In genomic region chr22:41445171-41446056, GRCh38 we compare ENCODE assay signal across 1 cellular context.
TF ChIP-seq lines count a peak whose summit lies in the region.

No MANE protein-coding gene starts in this region.

TF ChIP-seq in HepG2, 621 proteins besides CTCF, POLR2A, EP300 and RAD21 (continued from another document and continues in another):
- no peak for TF ChIP-seq RNF219 (CRISPR knock-in tag; IDR thresholded peaks at IDR 0.05)
- TF ChIP-seq KDM2A (CRISPR knock-in tag; IDR thresholded peaks at IDR 0.05; ENCODE audit: borderline replicate concordance, low read depth) = no peak
- TF ChIP-seq POLR2G (IDR thresholded peaks at IDR 0.05; ENCODE audit: low read depth, low read length) = no peak
- TF ChIP-seq PRDM10 (CRISPR knock-in tag; IDR thresholded peaks at IDR 0.05; ENCODE audit: low read depth) = no peak
- TF ChIP-seq ZNF672 (CRISPR knock-in tag; IDR thresholded peaks at IDR 0.05) = no peak
- TF ChIP-seq, protein P1, sequence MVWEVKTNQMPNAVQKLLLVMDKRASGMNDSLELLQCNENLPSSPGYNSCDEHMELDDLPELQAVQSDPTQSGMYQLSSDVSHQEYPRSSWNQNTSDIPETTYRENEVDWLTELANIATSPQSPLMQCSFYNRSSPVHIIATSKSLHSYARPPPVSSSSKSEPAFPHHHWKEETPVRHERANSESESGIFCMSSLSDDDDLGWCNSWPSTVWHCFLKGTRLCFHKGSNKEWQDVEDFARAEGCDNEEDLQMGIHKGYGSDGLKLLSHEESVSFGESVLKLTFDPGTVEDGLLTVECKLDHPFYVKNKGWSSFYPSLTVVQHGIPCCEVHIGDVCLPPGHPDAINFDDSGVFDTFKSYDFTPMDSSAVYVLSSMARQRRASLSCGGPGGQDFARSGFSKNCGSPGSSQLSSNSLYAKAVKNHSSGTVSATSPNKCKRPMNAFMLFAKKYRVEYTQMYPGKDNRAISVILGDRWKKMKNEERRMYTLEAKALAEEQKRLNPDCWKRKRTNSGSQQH (CRISPR knock-in tag; IDR thresholded peaks at IDR 0.05; ENCODE audit: low read depth) = no peak
- TF ChIP-seq GLMP (CRISPR knock-in tag; IDR thresholded peaks at IDR 0.05; ENCODE audit: borderline replicate concordance) = no peak
- no peak for TF ChIP-seq ZNF781 (CRISPR knock-in tag; IDR thresholded peaks at IDR 0.05; ENCODE audit: borderline replicate concordance, not compliant biosample characterization)
- TF ChIP-seq ZNF75D (CRISPR knock-in tag; IDR thresholded peaks at IDR 0.05; ENCODE audit: borderline replicate concordance) = no peak
- no peak for TF ChIP-seq NFYB (CRISPR knock-in tag; IDR thresholded peaks at IDR 0.05)
- TF ChIP-seq ZNF282 (IDR thresholded peaks at IDR 0.05; ENCODE audit: partially characterized antibody) = no peak
- TF ChIP-seq NPAS2 (CRISPR knock-in tag; IDR thresholded peaks at IDR 0.05; ENCODE audit: borderline replicate concordance) = no peak
- TF ChIP-seq, protein P2, sequence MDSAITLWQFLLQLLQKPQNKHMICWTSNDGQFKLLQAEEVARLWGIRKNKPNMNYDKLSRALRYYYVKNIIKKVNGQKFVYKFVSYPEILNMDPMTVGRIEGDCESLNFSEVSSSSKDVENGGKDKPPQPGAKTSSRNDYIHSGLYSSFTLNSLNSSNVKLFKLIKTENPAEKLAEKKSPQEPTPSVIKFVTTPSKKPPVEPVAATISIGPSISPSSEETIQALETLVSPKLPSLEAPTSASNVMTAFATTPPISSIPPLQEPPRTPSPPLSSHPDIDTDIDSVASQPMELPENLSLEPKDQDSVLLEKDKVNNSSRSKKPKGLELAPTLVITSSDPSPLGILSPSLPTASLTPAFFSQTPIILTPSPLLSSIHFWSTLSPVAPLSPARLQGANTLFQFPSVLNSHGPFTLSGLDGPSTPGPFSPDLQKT (CRISPR knock-in tag; IDR thresholded peaks at IDR 0.05; ENCODE audit: borderline replicate concordance) = no peak
- no peak for TF ChIP-seq NKX3-1 (CRISPR knock-in tag; IDR thresholded peaks at IDR 0.05)
- TF ChIP-seq ZNF136 (CRISPR knock-in tag; IDR thresholded peaks at IDR 0.05; ENCODE audit: low read depth) = no peak
- no peak for TF ChIP-seq ONECUT2 (CRISPR knock-in tag; IDR thresholded peaks at IDR 0.05)
- TF ChIP-seq ZNF274 (CRISPR knock-in tag; IDR thresholded peaks at IDR 0.05) = no peak
- TF ChIP-seq ZBED4 (CRISPR knock-in tag; IDR thresholded peaks at IDR 0.05; ENCODE audit: borderline replicate concordance) = no peak
- peak; percentile 40; the same call in 1 of the 2 replicates for TF ChIP-seq KDM5A (IDR thresholded peaks at IDR 0.05; ENCODE audit: borderline replicate concordance, low read length)
- no peak for TF ChIP-seq LBX2 (CRISPR knock-in tag; IDR thresholded peaks at IDR 0.05; ENCODE audit: borderline replicate concordance)
- TF ChIP-seq CREBL2 (CRISPR knock-in tag; IDR thresholded peaks at IDR 0.05; ENCODE audit: borderline replicate concordance) = no peak
- TF ChIP-seq ZNF879 (CRISPR knock-in tag; IDR thresholded peaks at IDR 0.05) = 0 out of 2 replicates have a peak, but pooled peaks have one; percentile 22
- TF ChIP-seq, protein P3, sequence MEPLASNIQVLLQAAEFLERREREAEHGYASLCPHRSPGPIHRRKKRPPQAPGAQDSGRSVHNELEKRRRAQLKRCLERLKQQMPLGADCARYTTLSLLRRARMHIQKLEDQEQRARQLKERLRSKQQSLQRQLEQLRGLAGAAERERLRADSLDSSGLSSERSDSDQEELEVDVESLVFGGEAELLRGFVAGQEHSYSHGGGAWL (CRISPR knock-in tag; IDR thresholded peaks at IDR 0.05) = no peak
- no peak for TF ChIP-seq ZNF674 (CRISPR knock-in tag; IDR thresholded peaks at IDR 0.05; ENCODE audit: low read depth)
- TF ChIP-seq ARNT2 (CRISPR knock-in tag; IDR thresholded peaks at IDR 0.05; ENCODE audit: low read depth) = 0 out of 2 replicates have a peak, but pooled peaks have one; percentile 13
- no peak for TF ChIP-seq MTF2 (CRISPR knock-in tag; IDR thresholded peaks at IDR 0.05; ENCODE audit: borderline replicate concordance)
- TF ChIP-seq, protein P4, sequence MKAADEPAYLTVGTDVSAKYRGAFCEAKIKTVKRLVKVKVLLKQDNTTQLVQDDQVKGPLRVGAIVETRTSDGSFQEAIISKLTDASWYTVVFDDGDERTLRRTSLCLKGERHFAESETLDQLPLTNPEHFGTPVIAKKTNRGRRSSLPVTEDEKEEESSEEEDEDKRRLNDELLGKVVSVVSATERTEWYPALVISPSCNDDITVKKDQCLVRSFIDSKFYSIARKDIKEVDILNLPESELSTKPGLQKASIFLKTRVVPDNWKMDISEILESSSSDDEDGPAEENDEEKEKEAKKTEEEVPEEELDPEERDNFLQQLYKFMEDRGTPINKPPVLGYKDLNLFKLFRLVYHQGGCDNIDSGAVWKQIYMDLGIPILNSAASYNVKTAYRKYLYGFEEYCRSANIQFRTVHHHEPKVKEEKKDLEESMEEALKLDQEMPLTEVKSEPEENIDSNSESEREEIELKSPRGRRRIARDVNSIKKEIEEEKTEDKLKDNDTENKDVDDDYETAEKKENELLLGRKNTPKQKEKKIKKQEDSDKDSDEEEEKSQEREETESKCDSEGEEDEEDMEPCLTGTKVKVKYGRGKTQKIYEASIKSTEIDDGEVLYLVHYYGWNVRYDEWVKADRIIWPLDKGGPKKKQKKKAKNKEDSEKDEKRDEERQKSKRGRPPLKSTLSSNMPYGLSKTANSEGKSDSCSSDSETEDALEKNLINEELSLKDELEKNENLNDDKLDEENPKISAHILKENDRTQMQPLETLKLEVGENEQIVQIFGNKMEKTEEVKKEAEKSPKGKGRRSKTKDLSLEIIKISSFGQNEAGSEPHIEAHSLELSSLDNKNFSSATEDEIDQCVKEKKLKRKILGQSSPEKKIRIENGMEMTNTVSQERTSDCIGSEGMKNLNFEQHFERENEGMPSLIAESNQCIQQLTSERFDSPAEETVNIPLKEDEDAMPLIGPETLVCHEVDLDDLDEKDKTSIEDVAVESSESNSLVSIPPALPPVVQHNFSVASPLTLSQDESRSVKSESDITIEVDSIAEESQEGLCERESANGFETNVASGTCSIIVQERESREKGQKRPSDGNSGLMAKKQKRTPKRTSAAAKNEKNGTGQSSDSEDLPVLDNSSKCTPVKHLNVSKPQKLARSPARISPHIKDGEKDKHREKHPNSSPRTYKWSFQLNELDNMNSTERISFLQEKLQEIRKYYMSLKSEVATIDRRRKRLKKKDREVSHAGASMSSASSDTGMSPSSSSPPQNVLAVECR (CRISPR knock-in tag; IDR thresholded peaks at IDR 0.05; ENCODE audit: borderline replicate concordance) = no peak
- no peak for TF ChIP-seq ZBTB14 (CRISPR knock-in tag; IDR thresholded peaks at IDR 0.05)
- no peak for TF ChIP-seq KDM3A (CRISPR knock-in tag; IDR thresholded peaks at IDR 0.05; ENCODE audit: low read depth)
- no peak for TF ChIP-seq BHLHE40 (IDR thresholded peaks at IDR 0.05; ENCODE audit: low read length)
- no peak for TF ChIP-seq STAG1 (CRISPR knock-in tag; IDR thresholded peaks at IDR 0.05)
- no peak for TF ChIP-seq RARG (CRISPR knock-in tag; IDR thresholded peaks at IDR 0.05; ENCODE audit: low read depth)
- TF ChIP-seq ZNF232 (CRISPR knock-in tag; IDR thresholded peaks at IDR 0.05; ENCODE audit: borderline replicate concordance) = no peak
- TF ChIP-seq TFAP4 (IDR thresholded peaks at IDR 0.05; ENCODE audit: borderline replicate concordance, low read depth) = no peak
